ENCODE assay signal across 23 cellular contexts in genomic region chr22:37141476-37141875, GRCh38. TPM values are rescaled to one million over a fixed set of nuclear protein-coding genes. Genes with fewer than 3 reads are reported as not detected.
DNase-seq lines count a peak whose midpoint lies in the region; ATAC-seq and TF ChIP-seq lines count a peak whose summit lies in the region.
"Had no signal": no experiment of that assay in that cellular context is flagged by ENCODE, and none has a peak within 500 bp of the region (broad histone marks: within the 10 kb centered on the region; RNA-seq: fewer than 3 reads in every experiment).

No MANE protein-coding gene starts in this region.

- no peak overlapping the region for H4K8ac ChIP-seq in IMR-90 (ENCODE audit: low read depth in 2 of 2, low read length in 2 of 2)

- no peak overlapping the region for H2AK9ac ChIP-seq in IMR-90 (replicated peaks; ENCODE audit: low read depth, low read length, poor library complexity)

- H3K27me3 ChIP-seq in IMR-90 (ENCODE audit: control insufficient read depth, insufficient read depth, low read length) (peaks cover 36% of the 10 kb centered on the region), mammary epithelial cell (ENCODE audit: insufficient read depth, low read length) (no peaks in the 10 kb centered on the region)
- H3K27me3 ChIP-seq: BE2C, MG63 had no signal

- no peaks in the 10 kb centered on the region for H3K79me2 ChIP-seq in mammary epithelial cell (ENCODE audit: insufficient read depth, low read length)

- POLR2A ChIA-PET in IMR-90 (lab: Charles Lee; ENCODE audit: unreplicated experiment) = no interaction called here

- TF ChIP-seq POLR2A in IMR-90 (IDR thresholded peaks at IDR 0.05; ENCODE audit: low read depth, low read length) = no peak

- no peak overlapping the region for H2AK5ac ChIP-seq in IMR-90 (ENCODE audit: low read depth, low read length)

- DNase-seq in activated naive CD4-positive, alpha-beta T cell treated with anti-CD3 and anti-CD28 coated beads for 36 hours = no peak
- no peak for DNase-seq in activated naive CD4-positive, alpha-beta T cell treated with anti-CD3 and anti-CD28 coated beads, Interleukin-2, amount 10 ng/mL, durations not matched to agents 7 days and 5 days
- DNase-seq in IMR-90 = no peak
- no peak for DNase-seq in immature natural killer cell
- DNase-seq in stimulated activated effector memory CD8-positive, alpha-beta T cell treated with anti-CD3 and anti-CD28 coated beads, Interleukin-12 subunit alpha, Interleukin-12 subunit beta, amount 100 ng/mL, for 72 hours (ENCODE audit: low spot score in 2 of 2) = no peak
- no peak for DNase-seq in mammary epithelial cell
- no peak for DNase-seq in stimulated activated naive CD8-positive, alpha-beta T cell treated with anti-CD3 and anti-CD28 coated beads, Interleukin-15, Interleukin-2, amounts not matched to agents 100 U/mL and 50 U/mL, for 24 hours
- DNase-seq: BE2C; CD4-positive, alpha-beta T cell; COR-L47; DMS79; H9; HFFc6; MG63; NCI-H1417; NCI-H1694 treated with DMSO at 0.1 percent for 48 hours; NCI-H2081 treated with DMSO at 0.1 percent for 48 hours; NCI-H2171 treated with DMSO at 0.1 percent for 48 hours; NCI-H446; NCI-H526; SHP77 had no signal

- H2AFZ ChIP-seq in IMR-90 (replicated peaks; ENCODE audit: low read length, poor library complexity) (peak overlapping the region; percentile 32), mammary epithelial cell (ENCODE audit: low read depth, low read length) (no peak overlapping the region)

- no peak overlapping the region for H3K23ac ChIP-seq in IMR-90 (ENCODE audit: low read depth, low read length)

- H3K14ac ChIP-seq in IMR-90 (replicated peaks; ENCODE audit: low read depth, low read length) = no peak overlapping the region

- no peak overlapping the region for H2BK15ac ChIP-seq in IMR-90 (ENCODE audit: low read depth, low read length)

- H3K56ac ChIP-seq in IMR-90 (ENCODE audit: extremely low read depth, insufficient read depth, low read length) = no peak overlapping the region

- H2BK120ac ChIP-seq in IMR-90 (ENCODE audit: low read depth, low read length) = no peak overlapping the region

- H3K27ac Mint-ChIP-seq in activated naive CD4-positive, alpha-beta T cell treated with anti-CD3 and anti-CD28 coated beads for 36 hours = peak overlapping the region; percentile 61
- no peak overlapping the region for H3K27ac Mint-ChIP-seq in activated naive CD4-positive, alpha-beta T cell treated with anti-CD3 and anti-CD28 coated beads, Interleukin-2, amount 10 ng/mL, durations not matched to agents 7 days and 5 days
- peak overlapping the region; percentile 62 to 99 (median 96) for H3K27ac Mint-ChIP-seq in immature natural killer cell
- peak overlapping the region; percentile 98 for H3K27ac Mint-ChIP-seq in stimulated activated effector memory CD8-positive, alpha-beta T cell treated with anti-CD3 and anti-CD28 coated beads, Interleukin-12 subunit alpha, Interleukin-12 subunit beta, amount 100 ng/mL, for 72 hours
- H3K27ac Mint-ChIP-seq: CD4-positive, alpha-beta T cell; HFFc6 had no signal

- in situ Hi-C loops in IMR-90 (cut with MboI; ENCODE audit: low sequenced_read_pairs) = no loop called here
- in situ Hi-C loops in mammary epithelial cell (cut with MboI; ENCODE audit: low sequenced_read_pairs in 2 of 2) = no loop called here

- no peak overlapping the region for H4K91ac ChIP-seq in IMR-90 (ENCODE audit: insufficient read depth, low read depth, low read length)

- dilution Hi-C loops in IMR-90 (cut with HindIII; ENCODE audit: low sequenced_read_pairs, unreplicated experiment) (no loop called here), mammary epithelial cell (cut with HindIII; ENCODE audit: low sequenced_read_pairs) (loop anchor here (5.0 kb wide), 1 partner anchor 71 kb away; the partner anchor contains the start of gene SSTR3)

- no peak overlapping the region for H3K4me3 ChIP-seq in IMR-90 (ENCODE audit: insufficient read depth, low read depth, low read length)
- no peak overlapping the region for H3K4me3 ChIP-seq in mammary epithelial cell (replicated peaks in 1 of 3; ENCODE audit: insufficient read depth in 1 of 3, low read depth in 2 of 3, low read length in 3 of 3)
- H3K4me3 ChIP-seq: A549, MG63 had no signal

- H3K27me3 Mint-ChIP-seq in activated naive CD4-positive, alpha-beta T cell treated with anti-CD3 and anti-CD28 coated beads for 36 hours (ENCODE audit: low read depth) = no peaks in the 10 kb centered on the region
- no peaks in the 10 kb centered on the region for H3K27me3 Mint-ChIP-seq in activated naive CD4-positive, alpha-beta T cell treated with anti-CD3 and anti-CD28 coated beads, Interleukin-2, amount 10 ng/mL, durations not matched to agents 7 days and 5 days
- H3K27me3 Mint-ChIP-seq in immature natural killer cell (ENCODE audit: low read depth in 3 of 3) = peaks cover 30 to 58% (median 35%) of the 10 kb centered on the region in 3 donors
- H3K27me3 Mint-ChIP-seq: CD4-positive, alpha-beta T cell had no signal

- TF ChIP-seq RAD21 in IMR-90 (IDR thresholded peaks at IDR 0.05; ENCODE audit: low read length) = no peak

- H3K36me3 ChIP-seq in IMR-90 (ENCODE audit: control insufficient read depth, insufficient read depth, low read length) (no peaks in the 10 kb centered on the region), mammary epithelial cell (ENCODE audit: insufficient read depth, low read length) (no peaks in the 10 kb centered on the region)
- H3K36me3 ChIP-seq: BE2C, MG63 had no signal

- no peak overlapping the region for H3K4ac ChIP-seq in IMR-90 (ENCODE audit: low read depth, low read length)

- intact Hi-C loops in activated naive CD4-positive, alpha-beta T cell treated with anti-CD3 and anti-CD28 coated beads for 36 hours (cut with micrococcal nuclease) = no loop called here
- intact Hi-C loops in IMR-90 (cut with micrococcal nuclease) (no loop called here), mammary epithelial cell (cut with micrococcal nuclease) (no loop called here)

- H3K4me1 ChIP-seq in IMR-90 (ENCODE audit: control insufficient read depth, insufficient read depth, low read length) (peaks cover 2% of the 10 kb centered on the region; the same call in 1 of the 2 replicates), mammary epithelial cell (ENCODE audit: insufficient read depth, low read length) (peaks cover 12% of the 10 kb centered on the region)
- H3K4me1 ChIP-seq: BE2C had no signal

- no peaks in the 10 kb centered on the region for H3K9me1 ChIP-seq in IMR-90 (ENCODE audit: insufficient read depth, low read length)

- H3K4me1 Mint-ChIP-seq in activated naive CD4-positive, alpha-beta T cell treated with anti-CD3 and anti-CD28 coated beads for 36 hours (ENCODE audit: low read depth) = peaks cover 70% of the 10 kb centered on the region
- H3K4me1 Mint-ChIP-seq in activated naive CD4-positive, alpha-beta T cell treated with anti-CD3 and anti-CD28 coated beads, Interleukin-2, amount 10 ng/mL, durations not matched to agents 7 days and 5 days = peaks cover 38% of the 10 kb centered on the region
- H3K4me1 Mint-ChIP-seq in immature natural killer cell = peaks cover 96 to 100% of the 10 kb centered on the region in 2 donors
- H3K4me1 Mint-ChIP-seq in stimulated activated effector memory CD8-positive, alpha-beta T cell treated with anti-CD3 and anti-CD28 coated beads, Interleukin-12 subunit alpha, Interleukin-12 subunit beta, amount 100 ng/mL, for 72 hours = peaks cover 92% of the 10 kb centered on the region

- ATAC-seq in IMR-90 (ENCODE audit: low read depth) = no peak
- ATAC-seq in stimulated activated effector memory CD8-positive, alpha-beta T cell treated with anti-CD3 and anti-CD28 coated beads, Interleukin-12 subunit alpha, Interleukin-12 subunit beta, amount 100 ng/mL, for 72 hours = no peak
- ATAC-seq in stimulated activated naive CD8-positive, alpha-beta T cell treated with anti-CD3 and anti-CD28 coated beads, Interleukin-15, Interleukin-2, amounts not matched to agents 100 U/mL and 50 U/mL, for 24 hours = no peak
- ATAC-seq: A549 had no signal

- H2BK5ac ChIP-seq in IMR-90 (ENCODE audit: low read depth, low read length, poor library complexity, severe bottlenecking) = no peak overlapping the region

- H3K18ac ChIP-seq in IMR-90 (ENCODE audit: low read depth, low read length) = no peak overlapping the region

- no peak overlapping the region for H2BK20ac ChIP-seq in IMR-90 (ENCODE audit: low read depth, low read length)

- H3K9me3 ChIP-seq in IMR-90 (ENCODE audit: control insufficient read depth, insufficient read depth, low read length) = no peaks in the 10 kb centered on the region
- no peaks in the 10 kb centered on the region for H3K9me3 ChIP-seq in mammary epithelial cell (replicated peaks; ENCODE audit: insufficient read depth, low read length)
- H3K9me3 ChIP-seq: A549, BE2C, MG63 had no signal

- CTCF ChIA-PET in activated naive CD4-positive, alpha-beta T cell treated with anti-CD3 and anti-CD28 coated beads for 36 hours (lab: Charles Lee) = interaction anchor here (1.9 kb wide), 1 partner anchor 56 kb away, joined by 7 read pairs; no protein-coding TSS in a partner anchor
- CTCF ChIA-PET in activated naive CD4-positive, alpha-beta T cell treated with anti-CD3 and anti-CD28 coated beads, Interleukin-2, amount 10 ng/mL, durations not matched to agents 7 days and 5 days (lab: Charles Lee) = interaction anchor here (1.3 to 2.0 kb wide), 2 partner anchors 19 to 58 kb away, joined by 5 read pairs; no protein-coding TSS in a partner anchor
- CTCF ChIA-PET in IMR-90 (lab: Yijun Ruan, JAX) (no interaction called here), mammary epithelial cell (lab: Charles Lee; ENCODE audit: low non-redundant PET) (no interaction called here)

- no peak overlapping the region for H3K4me3 Mint-ChIP-seq in activated naive CD4-positive, alpha-beta T cell treated with anti-CD3 and anti-CD28 coated beads for 36 hours
- H3K4me3 Mint-ChIP-seq in activated naive CD4-positive, alpha-beta T cell treated with anti-CD3 and anti-CD28 coated beads, Interleukin-2, amount 10 ng/mL, durations not matched to agents 7 days and 5 days = no peak overlapping the region
- H3K4me3 Mint-ChIP-seq in immature natural killer cell = peak overlapping the region; percentile 17 to 99 (median 99)
- peak overlapping the region; percentile 96 for H3K4me3 Mint-ChIP-seq in stimulated activated effector memory CD8-positive, alpha-beta T cell treated with anti-CD3 and anti-CD28 coated beads, Interleukin-12 subunit alpha, Interleukin-12 subunit beta, amount 100 ng/mL, for 72 hours
- H3K4me3 Mint-ChIP-seq: CD4-positive, alpha-beta T cell; H9; HFFc6 had no signal

- H3K27ac ChIP-seq in IMR-90 (ENCODE audit: insufficient read depth, low read length) (no peak overlapping the region), mammary epithelial cell (ENCODE audit: insufficient read depth, low read depth, low read length) (no peak overlapping the region)
- H3K27ac ChIP-seq: A549 had no signal

- no peak overlapping the region for H3K9ac ChIP-seq in IMR-90 (ENCODE audit: low read depth, low read length)
- H3K9ac ChIP-seq in mammary epithelial cell (ENCODE audit: insufficient read depth, low read length) = no peak overlapping the region

- BruUV-seq in IMR-90 (replicated peaks; lab: Mats Ljungman, UMichigan) (no TSS peak), mammary epithelial cell (replicated peaks; lab: Mats Ljungman, UMichigan) (no TSS peak)

- 74% methylated on average over 4 of the region's 10 CpGs; no CpG with 5 or more reads in 1 of the 2 experiments for WGBS in IMR-90 (ENCODE audit: extremely low coverage in 2 of 2, insufficient read length in 1 of 2), 2 experiments
- 83% methylated on average over 5 of the region's 10 CpGs for WGBS in mammary epithelial cell (ENCODE audit: low coverage, missing lambda C conversion rate)

- no peaks in the 10 kb centered on the region for H3K79me1 ChIP-seq in IMR-90 (ENCODE audit: low read depth in 1 of 2, low read length in 2 of 2)

- H4K20me1 ChIP-seq in IMR-90 (ENCODE audit: insufficient read depth, low read length) = no peaks in the 10 kb centered on the region
- no peaks in the 10 kb centered on the region for H4K20me1 ChIP-seq in mammary epithelial cell (ENCODE audit: insufficient read depth, low read length)

- H4K5ac ChIP-seq in IMR-90 (ENCODE audit: low read depth, low read length) = no peak overlapping the region

- no peak for TF ChIP-seq CTCF in IMR-90 (conservative IDR thresholded peaks at IDR 0.05; ENCODE audit: low read depth, low read length)
- no peak for TF ChIP-seq CTCF in mammary epithelial cell (conservative IDR thresholded peaks at IDR 0.05 in 1 of 2, IDR thresholded peaks at IDR 0.05 in 1 of 2; ENCODE audit: extremely low read depth in 1 of 2, insufficient read depth in 1 of 2, low read depth in 1 of 2, low read length in 2 of 2)

- H3K4me2 ChIP-seq in IMR-90 (ENCODE audit: low read depth, low read length) (no peak overlapping the region), mammary epithelial cell (ENCODE audit: insufficient read depth, low read depth, low read length) (no peak overlapping the region)
- H3K4me2 ChIP-seq: A549 had no signal

- peaks cover 3% of the 10 kb centered on the region for H3K9me3 Mint-ChIP-seq in activated naive CD4-positive, alpha-beta T cell treated with anti-CD3 and anti-CD28 coated beads for 36 hours
- no peaks in the 10 kb centered on the region for H3K9me3 Mint-ChIP-seq in activated naive CD4-positive, alpha-beta T cell treated with anti-CD3 and anti-CD28 coated beads, Interleukin-2, amount 10 ng/mL, durations not matched to agents 7 days and 5 days
- H3K9me3 Mint-ChIP-seq in immature natural killer cell = no peaks in the 10 kb centered on the region
- no peaks in the 10 kb centered on the region for H3K9me3 Mint-ChIP-seq in stimulated activated effector memory CD8-positive, alpha-beta T cell treated with anti-CD3 and anti-CD28 coated beads, Interleukin-12 subunit alpha, Interleukin-12 subunit beta, amount 100 ng/mL, for 72 hours
- H3K9me3 Mint-ChIP-seq: CD4-positive, alpha-beta T cell; H9; HFFc6 had no signal

- peaks cover 65% of the 10 kb centered on the region for H3K36me3 Mint-ChIP-seq in activated naive CD4-positive, alpha-beta T cell treated with anti-CD3 and anti-CD28 coated beads for 36 hours (ENCODE audit: low read depth)
- peaks cover 68% of the 10 kb centered on the region for H3K36me3 Mint-ChIP-seq in activated naive CD4-positive, alpha-beta T cell treated with anti-CD3 and anti-CD28 coated beads, Interleukin-2, amount 10 ng/mL, durations not matched to agents 7 days and 5 days
- H3K36me3 Mint-ChIP-seq in immature natural killer cell = peaks cover 55 to 94% (median 65%) of the 10 kb centered on the region in 3 donors
- peaks cover 100% of the 10 kb centered on the region for H3K36me3 Mint-ChIP-seq in stimulated activated effector memory CD8-positive, alpha-beta T cell treated with anti-CD3 and anti-CD28 coated beads, Interleukin-12 subunit alpha, Interleukin-12 subunit beta, amount 100 ng/mL, for 72 hours

RNA-seq across cellular contexts. Expression of gene IL2RB, which starts 8.2 kb away (rescaled TPM):
- 100 to 1,000 TPM; 126 to 134 TPM for total RNA-seq in activated naive CD4-positive, alpha-beta T cell treated with anti-CD3 and anti-CD28 coated beads for 36 hours
- total RNA-seq in IMR-90 (2012; rRNA removed) (not detected in 2 replicates), mammary epithelial cell (under 1 TPM; 0.40 to 0.50 TPM)
- polyA plus RNA-seq in IMR-90 (2012; rRNA removed) (1.0 and 1.2 TPM in 2 replicates), immature natural killer cell (1,000 to 10,000 TPM in 1 of 3 donors, 100 to 1,000 TPM in 2; 863 to 2,762 (median 893) TPM), mammary epithelial cell (0.05 TPM)
- polyA plus RNA-seq in IMR-90 (2012; cell fraction: cytosol; rRNA removed) = 0.82 and 1.5 TPM in 2 replicates
- polyA plus RNA-seq in IMR-90 (2012; cell fraction: nucleus; rRNA removed; ENCODE audit: low replicate concordance) = 0.19 and 0.29 TPM in 2 replicates
- polyA minus RNA-seq in mammary epithelial cell = not detected
- total RNA-seq: HFFc6, LHCN-M2 had no signal

RNA-seq across cellular contexts. Expression of gene TMPRSS6, which starts 32.0 kb away (rescaled TPM):
- total RNA-seq in activated naive CD4-positive, alpha-beta T cell treated with anti-CD3 and anti-CD28 coated beads for 36 hours = 10 to 100 TPM; 10.7 to 10.9 TPM
- total RNA-seq in IMR-90 (2012; rRNA removed) (not detected in 2 replicates), mammary epithelial cell (not detected)
- polyA plus RNA-seq in IMR-90 (2012; rRNA removed) (not detected in 2 replicates), immature natural killer cell (under 1 TPM in 2 of 3 donors, not detected in 1; 0.28 to 0.52 TPM), mammary epithelial cell (not detected)
- polyA plus RNA-seq in IMR-90 (2012; cell fraction: cytosol; rRNA removed) = not detected in 2 replicates
- polyA plus RNA-seq in IMR-90 (2012; cell fraction: nucleus; rRNA removed; ENCODE audit: low replicate concordance) = not detected in 2 replicates
- polyA minus RNA-seq in mammary epithelial cell = not detected
- total RNA-seq: H9, HFFc6, LHCN-M2 had no signal
- polyA plus RNA-seq: A549 had no signal

RNA-seq across cellular contexts. Expression of gene C1QTNF6, which starts 46.6 kb away (rescaled TPM):
- 10 to 100 TPM; 13.4 to 13.6 TPM for total RNA-seq in activated naive CD4-positive, alpha-beta T cell treated with anti-CD3 and anti-CD28 coated beads for 36 hours
- total RNA-seq in IMR-90 (2012; rRNA removed) (1.1 TPM in 2 replicates), mammary epithelial cell (1 to 10 TPM; 3.3 to 3.7 TPM)
- polyA plus RNA-seq in IMR-90 (2012; rRNA removed) (10.0 and 10.9 TPM in 2 replicates), immature natural killer cell (1 to 10 TPM in 2 of 3 donors, not detected in 1; 1.5 to 1.8 TPM), mammary epithelial cell (3.1 TPM)
- polyA plus RNA-seq in IMR-90 (2012; cell fraction: cytosol; rRNA removed) = 3.1 and 9.8 TPM in 2 replicates
- polyA plus RNA-seq in IMR-90 (2012; cell fraction: nucleus; rRNA removed; ENCODE audit: low replicate concordance) = 53.9 and 59.1 TPM in 2 replicates
- polyA minus RNA-seq in mammary epithelial cell = 4.7 TPM

Comparison
In these comparisons a context has a peak if more than half of its experiments do, and no peak if none do; other contexts are left out.
1. H3K4me3 Mint-ChIP-seq: peak in immature natural killer cell (5 of 5) and stimulated activated effector memory CD8-positive, alpha-beta T cell treated with anti-CD3 and anti-CD28 coated beads, Interleukin-12 subunit alpha, Interleukin-12 subunit beta, amount 100 ng/mL, for 72 hours (single experiment); none in activated naive CD4-positive, alpha-beta T cell treated with anti-CD3 and anti-CD28 coated beads for 36 hours (single experiment) and activated naive CD4-positive, alpha-beta T cell treated with anti-CD3 and anti-CD28 coated beads, Interleukin-2, amount 10 ng/mL, durations not matched to agents 7 days and 5 days (single experiment).
2. RNA of gene IL2RB, which starts 8.2 kb away (total RNA-seq): 126 to 134 TPM in activated naive CD4-positive, alpha-beta T cell treated with anti-CD3 and anti-CD28 coated beads for 36 hours; 0.40 to 0.50 TPM in mammary epithelial cell and not detected in IMR-90; every median in the first group is over 10 times any median in the second.
3. RNA of gene TMPRSS6, which starts 32.0 kb away (total RNA-seq): 10.7 to 10.9 TPM in activated naive CD4-positive, alpha-beta T cell treated with anti-CD3 and anti-CD28 coated beads for 36 hours; not detected in IMR-90 and not detected in mammary epithelial cell; every median in the first group is over 10 times any median in the second.
4. CTCF ChIA-PET loops: an anchor here in activated naive CD4-positive, alpha-beta T cell treated with anti-CD3 and anti-CD28 coated beads for 36 hours (1.9 kb wide) and activated naive CD4-positive, alpha-beta T cell treated with anti-CD3 and anti-CD28 coated beads, Interleukin-2, amount 10 ng/mL, durations not matched to agents 7 days and 5 days (1.3 to 2.0 kb wide); none called in IMR-90 and mammary epithelial cell.